ENCODE assay signal across 8 cellular contexts in the genomic region with DNA sequence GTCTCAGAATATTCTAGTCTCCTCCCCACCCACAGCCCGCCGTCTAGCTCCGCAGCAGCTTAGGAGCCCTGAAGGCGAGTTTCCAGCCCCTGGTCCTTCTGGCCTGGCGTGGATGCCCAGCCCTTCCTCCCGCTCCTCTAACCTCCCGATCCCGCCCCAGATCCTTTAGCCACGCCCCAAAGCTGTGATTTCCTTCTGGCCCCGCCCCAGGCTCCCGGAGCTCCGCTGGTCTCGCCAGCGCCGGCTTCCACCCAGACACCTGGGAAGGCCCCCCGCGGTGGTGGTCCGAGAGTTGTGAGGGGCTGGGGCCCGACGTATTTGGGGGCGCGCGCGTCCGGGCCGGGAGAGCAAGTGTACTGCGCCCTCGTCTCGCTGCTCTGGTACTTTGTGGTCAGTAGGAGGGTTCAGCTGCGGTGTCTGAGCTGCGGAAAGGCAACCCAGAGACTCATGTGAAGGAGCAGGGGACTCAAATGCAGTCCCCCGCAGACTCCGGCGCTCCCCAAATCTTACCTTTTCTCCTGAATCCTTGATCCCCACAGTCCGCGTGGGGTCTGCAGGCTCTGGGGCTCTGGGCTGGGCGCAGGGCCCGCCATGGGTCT. TPM values are rescaled to one million over a fixed set of nuclear protein-coding genes. Genes with fewer than 3 reads are reported as not detected.
DNase-seq lines count a peak whose midpoint lies in the region; ATAC-seq and TF ChIP-seq lines count a peak whose summit lies in the region.

Gene CGB7 (minus strand): TSS at position 114 of the 599 bp plus-strand sequence. CDS start 2,374 bp downstream, outside the sequence.

- H3K4me3 ChIP-seq in effector memory CD4-positive, alpha-beta T cell (ENCODE audit: insufficient read depth, low read depth, low read length, poor library complexity, severe bottlenecking) = peak within 1 kb of the TSS; percentile 73
- peak within 1 kb of the TSS; percentile 71 for H3K4me3 ChIP-seq in lower lobe of right lung

- no peaks in the 10 kb centered on the region for H3K9me3 ChIP-seq in effector memory CD4-positive, alpha-beta T cell (ENCODE audit: control insufficient read depth, low read length)
- H3K9me3 ChIP-seq in lower lobe of right lung = no peaks in the 10 kb centered on the region

- H3K9me3 Mint-ChIP-seq in WTC11 = no peaks in the 10 kb centered on the region

- no peaks in the 10 kb centered on the region for H3K36me3 Mint-ChIP-seq in WTC11

- POLR2A ChIA-PET in WTC11 (lab: Charles Lee) = interaction anchor here (1.1 to 1.2 kb wide), 2 partner anchors 9 to 40 kb away, joined by 3 to 4 read pairs; no protein-coding TSS in a partner anchor

- CTCF ChIA-PET in WTC11 (lab: Charles Lee) = interaction anchor here (0.6 to 3.5 kb wide), 16 partner anchors 7 to 489 kb away, joined by 3 to 33 read pairs (median 6); partner anchors contain the start of genes CGB2, GYS1, KCNA7 and NTF4

- no peaks in the 10 kb centered on the region for H3K36me3 ChIP-seq in effector memory CD4-positive, alpha-beta T cell (ENCODE audit: control insufficient read depth, insufficient read depth, low read length)
- no peaks in the 10 kb centered on the region for H3K36me3 ChIP-seq in lower lobe of right lung

- DNase-seq in stimulated activated CD4-positive, alpha-beta T cell treated with anti-CD3 and anti-CD28 coated beads, Interleukin-12 subunit alpha, Interleukin-12 subunit beta, amount 100 ng/mL, for 24 hours (ENCODE audit: low read depth in 2 of 2) = peak; percentile 17 to 48
- DNase-seq in stimulated activated CD4-positive, alpha-beta T cell treated with anti-CD3 and anti-CD28 coated beads, Interleukin-4, amount 100 ng/mL, for 1 hour = no peak
- DNase-seq in WTC11 (ENCODE audit: low spot score) (peak; percentile 86), lower lobe of right lung (peak; percentile 84)
- DNase-seq in effector memory CD4-positive, alpha-beta T cell = peak in 2 of 3 donors; percentile 21 to 36
- DNase-seq in stimulated activated naive CD8-positive, alpha-beta T cell treated with anti-CD3 and anti-CD28 coated beads, Interleukin-15, Interleukin-2, amounts not matched to agents 100 U/mL and 50 U/mL, for 24 hours = peak; percentile 56

- no peak within 1 kb of the TSS for H3K27ac Mint-ChIP-seq in WTC11

- ATAC-seq in WTC11 = peak; percentile 57
- ATAC-seq in lower lobe of right lung = peak; percentile 81 to 86
- peak; percentile 41 for ATAC-seq in stimulated activated naive CD8-positive, alpha-beta T cell treated with anti-CD3 and anti-CD28 coated beads, Interleukin-15, Interleukin-2, amounts not matched to agents 100 U/mL and 50 U/mL, for 24 hours
- no peak for ATAC-seq in HG02642 (IDR thresholded peaks at IDR 0.05; ENCODE audit: poor library complexity, unreplicated experiment)
- ATAC-seq in GM19395 (IDR thresholded peaks at IDR 0.05; ENCODE audit: unreplicated experiment) = no peak

- H3K4me1 Mint-ChIP-seq in WTC11 = peaks cover 14% of the 10 kb centered on the region

- H3K27me3 ChIP-seq in effector memory CD4-positive, alpha-beta T cell (replicated peaks; ENCODE audit: control insufficient read depth, insufficient read depth, low read length, poor library complexity, severe bottlenecking) = peaks cover 10% of the 10 kb centered on the region
- peaks cover 28% of the 10 kb centered on the region for H3K27me3 ChIP-seq in lower lobe of right lung (ENCODE audit: low read depth)

- peak within 1 kb of the TSS; percentile 71 for H3K4me3 Mint-ChIP-seq in WTC11

- H3K4me1 ChIP-seq in effector memory CD4-positive, alpha-beta T cell (ENCODE audit: control insufficient read depth, insufficient read depth, low read length, poor library complexity, severe bottlenecking) = peaks cover 24% of the 10 kb centered on the region
- H3K4me1 ChIP-seq in lower lobe of right lung = peaks cover 25% of the 10 kb centered on the region

- TF ChIP-seq CTCF in WTC11 (IDR thresholded peaks at IDR 0.05) (no peak), lower lobe of right lung (IDR thresholded peaks at IDR 0.05) (no peak)

- no peak within 1 kb of the TSS for H3K27ac ChIP-seq in effector memory CD4-positive, alpha-beta T cell (ENCODE audit: insufficient read depth, low read length, poor library complexity, severe bottlenecking)
- no peak within 1 kb of the TSS for H3K27ac ChIP-seq in lower lobe of right lung

- intact Hi-C loops in lower lobe of right lung (cut with DNase I) = no loop called here

- H3K27me3 Mint-ChIP-seq in WTC11 (ENCODE audit: low read depth) = peaks cover 81% of the 10 kb centered on the region

TF ChIP-seq in WTC11, 78 proteins besides CTCF, POLR2A, EP300 and RAD21:
- TF ChIP-seq SP1 (CRISPR knock-in tag; conservative IDR thresholded peaks at IDR 0.05) (0 out of 2 replicates have a peak, but pooled peaks have one; percentile 43), ZBTB21 (CRISPR knock-in tag; IDR thresholded peaks at IDR 0.05; ENCODE audit: borderline replicate concordance) (no peak)

RNA-seq across cellular contexts. Expression of gene CGB7, which starts in this region (rescaled TPM):
- total RNA-seq in WTC11 (2021) = 1.6 to 2.9 TPM (median 2.7 TPM) in 3 replicates
- 0.77 TPM for total RNA-seq in lower lobe of right lung

Comparison
In these comparisons a context has a peak if more than half of its experiments do, and no peak if none do; other contexts are left out.
1. Peak in DNase-seq, ATAC-seq and H3K4me3 ChIP-seq in lower lobe of right lung; RNA of the gene not detected or under 1 TPM.
2. ATAC-seq: peak in WTC11 (single experiment) and stimulated activated naive CD8-positive, alpha-beta T cell treated with anti-CD3 and anti-CD28 coated beads, Interleukin-15, Interleukin-2, amounts not matched to agents 100 U/mL and 50 U/mL, for 24 hours (single experiment); none in HG02642 (single experiment) and GM19395 (single experiment).